8 cellular contexts compared by ENCODE assay signal in genomic region chr7:17298840-17299476, GRCh38. TPM values are rescaled to one million over a fixed set of nuclear protein-coding genes. Genes with fewer than 3 reads are reported as not detected.
A peak's percentile ranks its signal among the peaks of the same experiment; 100 is the strongest.
DNase-seq lines count a peak whose midpoint lies in the region; ATAC-seq and TF ChIP-seq lines count a peak whose summit lies in the region.

No MANE protein-coding gene starts in this region.

- peak overlapping the region in 8 of 11 experiments; percentile 4 to 81 (median 56); a peak in 11 of 22 replicates for H3K9ac ChIP-seq in BLaER1 treated with 17β-estradiol and CSF1 and Interleukin-3, amounts not matched to agents 10 nM and 100 nM
- H3K9ac ChIP-seq in mammary epithelial cell (ENCODE audit: insufficient read depth, low read length) = peak overlapping the region; percentile 87

- ATAC-seq in GM19452 (IDR thresholded peaks at IDR 0.05; ENCODE audit: unreplicated experiment) = peak; percentile 44
- ATAC-seq in HG03521 (IDR thresholded peaks at IDR 0.05; ENCODE audit: unreplicated experiment) = peak; percentile 26
- peak; percentile 73 for ATAC-seq in left colon

- WGBS in mammary epithelial cell (ENCODE audit: low coverage, missing lambda C conversion rate) = 1% methylated on average over 28 of the region's 80 CpGs

- H3K27ac ChIP-seq in BLaER1 treated with 17β-estradiol and CSF1 and Interleukin-3, amounts not matched to agents 10 nM and 100 nM = peak overlapping the region in 3 of 11 experiments; percentile 57 to 73 (median 70); a peak in 7 of 22 replicates
- peak overlapping the region; percentile 77 for H3K27ac ChIP-seq in mammary epithelial cell (ENCODE audit: insufficient read depth, low read depth, low read length)

- peaks cover 0 to 15% (median 6%) of the 10 kb centered on the region in 11 experiments; a peak in 12 of 22 replicates for H3K9me3 ChIP-seq in BLaER1 treated with 17β-estradiol and CSF1 and Interleukin-3, amounts not matched to agents 10 nM and 100 nM (replicated peaks in 1 of 11)
- no peaks in the 10 kb centered on the region for H3K9me3 ChIP-seq in mammary epithelial cell (replicated peaks; ENCODE audit: insufficient read depth, low read length)

- intact Hi-C loops in mammary epithelial cell (cut with micrococcal nuclease) (loop anchor here (1.0 to 5.0 kb wide), 6 partner anchors 107 to 373 kb away; no protein-coding TSS in a partner anchor), left colon (cut with DNase I, micrococcal nuclease) (no loop called here)

- H3K4me3 ChIP-seq in BLaER1 treated with 17β-estradiol and CSF1 and Interleukin-3, amounts not matched to agents 10 nM and 100 nM = peak overlapping the region; percentile 52 to 85 (median 64)
- peak overlapping the region; percentile 71 to 94 (median 93) for H3K4me3 ChIP-seq in mammary epithelial cell (replicated peaks in 1 of 3; ENCODE audit: insufficient read depth in 1 of 3, low read depth in 2 of 3, low read length in 3 of 3)

- peaks cover 53% of the 10 kb centered on the region for H3K79me2 ChIP-seq in mammary epithelial cell (ENCODE audit: insufficient read depth, low read length)

- DNase-seq in UCSD-AML1 (lab: John Stamatoyannopoulos, UW; ENCODE audit: unreplicated experiment) = peak; percentile 18
- DNase-seq in mammary epithelial cell = peak; percentile 53
- peak; percentile 49 to 75 for DNase-seq in left colon
- DNase-seq in stimulated activated CD4-positive, alpha-beta T cell treated with anti-CD3 and anti-CD28 coated beads, Interleukin-1b, Interleukin-23, amount 100 ng/mL, for 4 hours (ENCODE audit: low read depth in 2 of 2) = peak; percentile 44 to 51
- DNase-seq in middle frontal gyrus (ENCODE audit: extremely low spot score, low spot score) = no peak

- CTCF ChIA-PET in mammary epithelial cell (lab: Charles Lee; ENCODE audit: low non-redundant PET) = no interaction called here

- peaks cover 0 to 5% (median 0%) of the 10 kb centered on the region in 11 experiments; a peak in 1 of 22 replicates for H4K20me1 ChIP-seq in BLaER1 treated with 17β-estradiol and CSF1 and Interleukin-3, amounts not matched to agents 10 nM and 100 nM
- H4K20me1 ChIP-seq in mammary epithelial cell (ENCODE audit: insufficient read depth, low read length) = no peaks in the 10 kb centered on the region

- in situ Hi-C loops in mammary epithelial cell (cut with MboI; ENCODE audit: low sequenced_read_pairs in 2 of 2) = no loop called here

- dilution Hi-C loops in mammary epithelial cell (cut with HindIII; ENCODE audit: low sequenced_read_pairs) = no loop called here

- H3K27me3 ChIP-seq in BLaER1 treated with 17β-estradiol and CSF1 and Interleukin-3, amounts not matched to agents 10 nM and 100 nM = peaks cover 37 to 54% (median 46%) of the 10 kb centered on the region in 11 experiments
- no peaks in the 10 kb centered on the region for H3K27me3 ChIP-seq in mammary epithelial cell (ENCODE audit: insufficient read depth, low read length)

- H3K36me3 ChIP-seq in BLaER1 treated with 17β-estradiol and CSF1 and Interleukin-3, amounts not matched to agents 10 nM and 100 nM = no peaks in the 10 kb centered on the region
- no peaks in the 10 kb centered on the region for H3K36me3 ChIP-seq in mammary epithelial cell (ENCODE audit: insufficient read depth, low read length)

- H3K4me2 ChIP-seq in BLaER1 treated with 17β-estradiol and CSF1 and Interleukin-3, amounts not matched to agents 10 nM and 100 nM = peak overlapping the region; percentile 93 to 100 (median 98)
- H3K4me2 ChIP-seq in mammary epithelial cell (ENCODE audit: insufficient read depth, low read depth, low read length) = peak overlapping the region; percentile 93

- no peak for TF ChIP-seq CTCF in mammary epithelial cell (conservative IDR thresholded peaks at IDR 0.05 in 1 of 2, IDR thresholded peaks at IDR 0.05 in 1 of 2; ENCODE audit: extremely low read depth in 1 of 2, insufficient read depth in 1 of 2, low read depth in 1 of 2, low read length in 2 of 2)

- BruUV-seq in mammary epithelial cell (replicated peaks; lab: Mats Ljungman, UMichigan) = no TSS peak

- peak overlapping the region; percentile 76 for H2AFZ ChIP-seq in mammary epithelial cell (ENCODE audit: low read depth, low read length)

- H3K4me1 ChIP-seq in BLaER1 treated with 17β-estradiol and CSF1 and Interleukin-3, amounts not matched to agents 10 nM and 100 nM = peaks cover 9 to 28% (median 18%) of the 10 kb centered on the region in 10 experiments
- H3K4me1 ChIP-seq in mammary epithelial cell (ENCODE audit: insufficient read depth, low read length) = peaks cover 19% of the 10 kb centered on the region

RNA-seq across cellular contexts. Expression of gene AHR, which starts 0.5 kb away (rescaled TPM):
- 100 to 1,000 TPM; 101 to 478 TPM for total RNA-seq in mammary epithelial cell
- 6.5 TPM for polyA plus RNA-seq in mammary epithelial cell
- 144 TPM for polyA minus RNA-seq in mammary epithelial cell
- 10 to 100 TPM; 33.0 to 38.4 TPM for total RNA-seq in left colon
